10 cellular contexts compared by ENCODE assay signal in genomic region chr11:117717485-117718314, GRCh38.
A peak's percentile ranks its signal among the peaks of the same experiment; 100 is the strongest.
DNase-seq lines count a peak whose midpoint lies in the region; ATAC-seq and TF ChIP-seq lines count a peak whose summit lies in the region.
"Had no signal": no experiment of that assay in that cellular context is flagged by ENCODE, and none has a peak within 500 bp of the region (broad histone marks: within the 10 kb centered on the region; RNA-seq: fewer than 3 reads in every experiment).

No MANE protein-coding gene starts in this region.

- no peaks in the 10 kb centered on the region for H3K27me3 Mint-ChIP-seq in Calu3 (ENCODE audit: unreplicated experiment)

- intact Hi-C loops in Calu3 (cut with micrococcal nuclease; ENCODE audit: unreplicated experiment): no loop called here
- intact Hi-C loops in testis (cut with DNase I; ENCODE audit: low total_unique reads): no loop called here

- no peak for TF ChIP-seq POLR2A in testis (IDR thresholded peaks at IDR 0.05)

- no peaks in the 10 kb centered on the region for H3K9me3 Mint-ChIP-seq in Calu3 (ENCODE audit: low read depth, unreplicated experiment)

- WGBS in testis, 2 donors: 80 to 87% methylated on average over 16 to 25 of the region's 25 CpGs

- H3K4me3 ChIP-seq in mucosa of rectum (ENCODE audit: low read length in 2 of 2): no peak overlapping the region
- no peak overlapping the region for H3K4me3 ChIP-seq in testis
- H3K4me3 ChIP-seq: SK-N-MC had no signal

- no peak overlapping the region for H3K27ac Mint-ChIP-seq in Calu3 (ENCODE audit: unreplicated experiment)

- H3K4me1 ChIP-seq in mucosa of rectum (ENCODE audit: control insufficient read depth in 2 of 2, insufficient read depth in 2 of 2, low read length in 2 of 2) (peaks cover 0 to 11% of the 10 kb centered on the region in 2 donors), testis (no peaks in the 10 kb centered on the region)

- peak overlapping the region in 1 of 2 donors; percentile 39 for H3K9ac ChIP-seq in mucosa of rectum (ENCODE audit: low read depth in 1 of 2, low read length in 2 of 2)

- H3K27ac ChIP-seq in mucosa of rectum (ENCODE audit: low read depth in 2 of 2, low read length in 2 of 2) (peak overlapping the region; percentile 38 to 48), testis (no peak overlapping the region)
- H3K27ac ChIP-seq: SK-N-MC had no signal

- no TSS peak for BruUV-seq in Calu3 (replicated peaks; lab: Mats Ljungman, UMichigan)

- peak overlapping the region; percentile 17 for H3K4me3 Mint-ChIP-seq in Calu3 (ENCODE audit: low read depth, unreplicated experiment)

- no peaks in the 10 kb centered on the region for H3K9me3 ChIP-seq in mucosa of rectum (ENCODE audit: control insufficient read depth in 2 of 2, low read length in 2 of 2)
- H3K9me3 ChIP-seq in testis: no peaks in the 10 kb centered on the region

- H3K36me3 Mint-ChIP-seq in Calu3 (ENCODE audit: insufficient read depth, unreplicated experiment): no peaks in the 10 kb centered on the region

- DNase-seq in Calu3: peak; percentile 59
- peak; percentile 55 for DNase-seq in NCI-H2196 treated with DMSO at 0.1 percent for 48 hours (lab: John Stamatoyannopoulos, UW; ENCODE audit: unreplicated experiment)
- DNase-seq in NCI-H1694 treated with DMSO at 0.1 percent for 48 hours (lab: John Stamatoyannopoulos, UW): no peak
- no peak for DNase-seq in NCI-H82 (lab: John Stamatoyannopoulos, UW)
- no peak for DNase-seq in testis
- DNase-seq: activated gamma-delta T cell had no signal

- H3K4me1 Mint-ChIP-seq in Calu3 (ENCODE audit: low read depth, unreplicated experiment): peaks cover 7% of the 10 kb centered on the region

- no peaks in the 10 kb centered on the region for H3K36me3 ChIP-seq in mucosa of rectum (ENCODE audit: control insufficient read depth in 2 of 2, insufficient read depth in 2 of 2, low read length in 2 of 2)
- no peaks in the 10 kb centered on the region for H3K36me3 ChIP-seq in testis (ENCODE audit: low read depth, missing control alignments)

- CTCF ChIA-PET in Calu3 (lab: Charles Lee): no interaction called here

- no peak for TF ChIP-seq CTCF in Calu3 (IDR thresholded peaks at IDR 0.05; ENCODE audit: unreplicated experiment)
- no peak for TF ChIP-seq CTCF in testis (IDR thresholded peaks at IDR 0.05)

- ATAC-seq in esophagus mucosa (peak; percentile 13), GM18907 (IDR thresholded peaks at IDR 0.05; ENCODE audit: unreplicated experiment) (no peak)

- H3K27me3 ChIP-seq in mucosa of rectum (ENCODE audit: control insufficient read depth in 2 of 2, insufficient read depth in 2 of 2, low read length in 2 of 2) (no peaks in the 10 kb centered on the region), testis (no peaks in the 10 kb centered on the region)

Comparison
In these comparisons a context has a peak if more than half of its experiments do, and no peak if none do; other contexts are left out.
1. DNase-seq: peak in Calu3 (single experiment) and NCI-H2196 treated with DMSO at 0.1 percent for 48 hours (single experiment); none in NCI-H1694 treated with DMSO at 0.1 percent for 48 hours (single experiment), NCI-H82 (single experiment) and testis (single experiment).
2. H3K27ac ChIP-seq: peak in mucosa of rectum (2 of 2); none in testis (0 of 2).